In the genomic region with DNA sequence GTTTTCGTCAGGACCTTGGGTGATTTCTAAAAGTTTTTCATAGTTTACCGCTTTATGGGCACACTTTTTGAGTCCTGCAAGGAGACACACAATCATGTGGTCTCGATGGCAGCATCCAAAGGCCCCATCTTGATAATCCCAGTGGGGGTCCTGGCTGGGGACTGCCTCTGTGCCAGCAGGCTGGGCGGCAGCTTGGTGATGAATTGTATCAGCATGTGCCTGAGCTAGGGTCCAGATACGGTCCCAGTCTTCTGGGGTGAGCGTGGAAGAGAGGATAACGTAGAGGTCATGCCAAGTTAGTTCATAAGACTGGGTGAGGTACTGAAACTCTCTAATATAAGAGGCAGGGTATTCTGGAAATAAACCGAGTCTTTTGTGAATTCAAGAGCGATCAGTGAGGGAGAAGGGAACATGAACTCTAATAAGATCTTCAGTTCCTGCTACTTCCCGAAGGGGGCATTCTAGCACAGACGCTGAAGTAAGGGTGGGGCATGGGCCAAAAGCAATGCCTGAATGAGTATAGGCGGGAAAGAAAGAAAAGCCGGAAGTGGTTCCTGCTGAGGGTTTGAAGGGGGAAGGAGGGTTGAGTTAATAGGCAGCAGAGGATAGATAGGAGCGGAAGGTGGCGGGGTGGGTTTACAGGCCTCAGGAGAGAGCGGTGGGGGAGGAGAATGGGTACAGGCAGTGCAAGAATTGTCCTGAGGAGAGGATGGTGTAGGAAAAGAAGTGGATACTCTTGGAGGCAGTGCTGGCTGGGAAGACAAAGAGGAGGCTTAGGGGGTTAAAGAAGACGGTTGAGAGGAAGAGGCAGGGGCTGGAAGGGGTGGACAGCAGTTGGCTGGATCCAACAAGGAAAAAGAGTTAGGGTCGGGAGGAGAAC, we compare ENCODE assay signal across 8 cellular contexts. TPM values are rescaled to one million over a fixed set of nuclear protein-coding genes. Genes with fewer than 3 reads are reported as not detected.
DNase-seq lines count a peak whose midpoint lies in the region; ATAC-seq and TF ChIP-seq lines count a peak whose summit lies in the region.

No MANE protein-coding gene starts in this region.

- no peaks in the 10 kb centered on the region for H3K9me3 ChIP-seq in left lung

- no peak overlapping the region for H3K4me3 ChIP-seq in left lung

- H3K27ac ChIP-seq in left lung = no peak overlapping the region

- TF ChIP-seq CTCF in left lung (IDR thresholded peaks at IDR 0.05) = peak; percentile 66 to 73

- DNase-seq in ELR (ENCODE audit: low read depth) (peak; percentile 93), NCI-H524 (lab: John Stamatoyannopoulos, UW) (peak; percentile 92 to 95), dedifferentiated amniotic fluid mesenchymal stem cell (ENCODE audit: extremely low spot score) (peak; percentile 81), left lung (peak in 1 of 2 donors; percentile 66)
- DNase-seq in activated CD4-positive, alpha-beta T cell treated with anti-CD3 and anti-CD28 coated beads for 4 hours = peak; percentile 61 to 69
- peak; percentile 60 to 69 for DNase-seq in stimulated activated CD4-positive, alpha-beta T cell treated with anti-CD3 and anti-CD28 coated beads, Interleukin-2, amount 100 ng/mL, for 48 hours

- H3K4me1 ChIP-seq in left lung = peaks cover 0 to 9% of the 10 kb centered on the region in 2 donors

- intact Hi-C loops in left lung (cut with DNase I) = no loop called here

- peak; percentile 55 for ATAC-seq in HG03378 (IDR thresholded peaks at IDR 0.05; ENCODE audit: unreplicated experiment)
- ATAC-seq in left lung = peak; percentile 99
- no peak for ATAC-seq in GM21528 (IDR thresholded peaks at IDR 0.05; ENCODE audit: low FRiP score, unreplicated experiment)

- H3K36me3 ChIP-seq in left lung = no peaks in the 10 kb centered on the region

- H3K27me3 ChIP-seq in left lung = no peaks in the 10 kb centered on the region

RNA-seq across cellular contexts. Expression of a gene that starts 1.6 kb away (rescaled TPM):
- total RNA-seq in left lung = not detected

RNA-seq across cellular contexts. Expression of a gene that starts 30.7 kb away (rescaled TPM):
- 10 to 100 TPM; 36.6 to 37.9 TPM for total RNA-seq in left lung

RNA-seq across cellular contexts. Expression of a gene that starts 44.5 kb away (rescaled TPM):
- 10 to 100 TPM; 14.6 to 30.7 TPM for total RNA-seq in left lung

RNA-seq across cellular contexts. Expression of a gene that starts 50.6 kb away (rescaled TPM):
- 10 to 100 TPM; 16.8 to 23.2 TPM for total RNA-seq in left lung
